ENCODE assay signal across 22 cellular contexts in the genomic region with DNA sequence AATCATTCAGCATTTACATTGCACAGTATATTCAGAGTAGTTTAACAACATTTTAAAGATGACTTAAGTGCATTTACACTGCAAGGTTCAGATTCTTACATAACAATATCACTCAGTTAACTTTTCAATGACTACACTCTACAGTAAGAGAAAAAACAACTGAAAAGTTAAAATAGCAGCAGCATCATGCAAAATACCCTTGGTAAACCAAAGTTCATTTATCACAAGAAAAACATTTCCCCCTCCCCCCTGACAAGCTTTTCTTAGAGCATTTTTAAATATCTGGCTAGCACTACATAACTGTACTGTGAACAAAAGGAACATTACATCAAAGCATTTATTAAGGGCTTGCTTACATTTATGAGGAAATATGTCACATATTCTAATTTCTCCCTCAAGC.
"Had no signal": no experiment of that assay in that cellular context is flagged by ENCODE, and none has a peak within 500 bp of the region (broad histone marks: within the 10 kb centered on the region; RNA-seq: fewer than 3 reads in every experiment).

No MANE protein-coding gene starts in this region.

- H3K36me3 Mint-ChIP-seq: memory B cell; naive B cell; stimulated activated naive B cell treated with anti-CD40 and anti-IgM and Interleukin-4, amounts not matched to agents 10 μg/mL and 1 μg/mL and 100 μg/mL, for 72 hours had no signal

- H3K27me3 Mint-ChIP-seq: memory B cell; naive B cell; stimulated activated naive B cell treated with anti-CD40 and anti-IgM and Interleukin-4, amounts not matched to agents 10 μg/mL and 1 μg/mL and 100 μg/mL, for 72 hours; stimulated activated naive CD8-positive, alpha-beta T cell treated with anti-CD3 and anti-CD28 coated beads, Interleukin-15, Interleukin-2, amounts not matched to agents 100 ng/mL and 50 ng/mL, for 24 hours had no signal

- H3K9me3 Mint-ChIP-seq: naive B cell; nephron; stimulated activated naive B cell treated with anti-CD40 and anti-IgM and Interleukin-4, amounts not matched to agents 10 μg/mL and 1 μg/mL and 100 μg/mL, for 72 hours had no signal

- H3K4me1 ChIP-seq: esophagus squamous epithelium, prostate gland, right atrium auricular region, spleen, tibial nerve, upper lobe of left lung, uterus had no signal

- ATAC-seq: stimulated activated naive B cell treated with anti-CD40 and anti-IgM and Interleukin-4, amounts not matched to agents 10 μg/mL and 1 μg/mL and 100 μg/mL, for 72 hours had no signal

- H3K9me3 ChIP-seq: esophagus squamous epithelium, prostate gland, right atrium auricular region, sigmoid colon, spleen, thoracic aorta, tibial nerve, upper lobe of left lung, uterus had no signal

- H3K27me3 ChIP-seq: esophagus squamous epithelium, right atrium auricular region, sigmoid colon, spleen, tibial nerve, upper lobe of left lung, uterus had no signal

- H3K4me3 ChIP-seq: coronary artery, esophagus squamous epithelium, lung, prostate gland, right atrium auricular region, sigmoid colon, skin epidermis, spleen, thoracic aorta, tibial nerve, upper lobe of left lung, uterus had no signal

- H3K27ac ChIP-seq: coronary artery, esophagus squamous epithelium, prostate gland, right atrium auricular region, sigmoid colon, skin epidermis, spleen, thoracic aorta, tibial nerve, upper lobe of left lung, uterus had no signal

- H3K4me3 Mint-ChIP-seq: memory B cell; naive B cell; nephron; stimulated activated naive B cell treated with anti-CD40 and anti-IgM and Interleukin-4, amounts not matched to agents 10 μg/mL and 1 μg/mL and 100 μg/mL, for 72 hours; stimulated activated naive CD8-positive, alpha-beta T cell treated with anti-CD3 and anti-CD28 coated beads, Interleukin-15, Interleukin-2, amounts not matched to agents 100 ng/mL and 50 ng/mL, for 24 hours had no signal

- H3K4me1 Mint-ChIP-seq: memory B cell; naive B cell; stimulated activated naive B cell treated with anti-CD40 and anti-IgM and Interleukin-4, amounts not matched to agents 10 μg/mL and 1 μg/mL and 100 μg/mL, for 72 hours had no signal

- DNase-seq: dermis blood vessel endothelial cell; effector memory CD4-positive, alpha-beta T cell; esophagus squamous epithelium; hypothalamus; naive B cell; nucleus accumbens; sigmoid colon; spleen; stimulated activated CD4-positive, alpha-beta T cell treated with anti-CD3 and anti-CD28 coated beads, Interleukin-4, amount 100 ng/mL, for 4 hours; stimulated activated naive B cell treated with anti-CD40 and anti-IgM and Interleukin-4, amounts not matched to agents 10 μg/mL and 1 μg/mL and 100 μg/mL, for 72 hours; upper lobe of left lung; uterus had no signal

- H3K27ac Mint-ChIP-seq: memory B cell; naive B cell; nephron; stimulated activated naive B cell treated with anti-CD40 and anti-IgM and Interleukin-4, amounts not matched to agents 10 μg/mL and 1 μg/mL and 100 μg/mL, for 72 hours; stimulated activated naive CD8-positive, alpha-beta T cell treated with anti-CD3 and anti-CD28 coated beads, Interleukin-15, Interleukin-2, amounts not matched to agents 100 ng/mL and 50 ng/mL, for 24 hours had no signal

- H3K36me3 ChIP-seq: esophagus squamous epithelium, prostate gland, right atrium auricular region, sigmoid colon, spleen, thoracic aorta, tibial nerve, upper lobe of left lung, uterus had no signal
